ENCODE assay signal across 8 cellular contexts in the genomic region with DNA sequence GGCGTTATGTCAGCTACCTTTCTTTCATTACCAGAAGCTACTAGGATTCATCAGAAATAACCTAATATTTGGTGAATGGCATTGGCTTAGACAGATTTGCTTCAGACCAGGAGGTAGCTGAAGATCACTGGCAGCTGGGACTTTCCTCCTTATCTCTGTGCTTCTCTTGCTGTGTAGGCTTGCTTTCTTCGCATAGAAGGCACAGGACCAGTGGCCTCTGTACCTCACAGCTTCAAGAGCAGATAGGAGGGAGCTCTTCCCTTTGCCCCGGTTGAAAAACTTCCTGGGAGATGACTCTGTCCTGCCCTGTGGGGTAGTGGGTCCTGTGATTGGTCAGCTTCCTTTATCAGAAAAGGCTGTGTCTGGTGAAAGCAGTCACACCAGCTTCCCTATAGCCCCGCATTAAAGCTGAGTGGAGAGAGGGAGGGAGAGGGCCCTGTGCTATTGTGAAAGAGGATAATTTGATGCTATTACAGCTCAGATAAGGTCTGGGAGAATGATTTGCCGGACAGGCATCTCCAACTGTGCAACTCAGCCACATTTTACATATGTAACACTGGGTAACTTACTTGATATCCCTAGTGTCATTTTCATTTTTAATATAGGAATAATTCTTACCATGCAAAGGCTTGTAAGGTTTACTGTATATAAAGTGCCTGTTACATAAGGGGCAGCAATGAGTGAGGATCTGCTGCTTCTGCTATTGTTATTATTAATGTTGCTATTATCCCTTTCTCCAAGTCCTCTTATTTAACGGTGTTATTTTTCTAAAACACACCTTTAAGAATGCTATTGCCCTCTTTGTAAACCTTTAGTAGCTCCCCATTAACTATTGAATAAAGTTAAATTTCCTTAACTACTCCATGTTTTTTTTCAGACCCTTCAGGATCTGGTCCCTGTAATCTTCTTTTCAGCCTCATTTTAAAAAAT. TPM values are rescaled to one million over a fixed set of nuclear protein-coding genes. Genes with fewer than 3 reads are reported as not detected.
A peak's percentile ranks its signal among the peaks of the same experiment; 100 is the strongest.
DNase-seq lines count a peak whose midpoint lies in the region; ATAC-seq and TF ChIP-seq lines count a peak whose summit lies in the region.

No MANE protein-coding gene starts in this region.

- TF ChIP-seq CTCF in brain microvascular endothelial cell (IDR thresholded peaks at IDR 0.05; ENCODE audit: low read depth, low read length, missing control alignments): no peak

- in situ Hi-C loops in brain microvascular endothelial cell (cut with HindIII; ENCODE audit: low pct_ligation_motif_present, low sequenced_read_pairs): no loop called here

- peaks cover 35% of the 10 kb centered on the region for H3K4me1 ChIP-seq in mesodermal cell (ENCODE audit: control insufficient read depth, insufficient read depth, low read length, poor library complexity, severe bottlenecking)

- DNase-seq in AG08396 (ENCODE audit: low spot score) (peak; percentile 25), M059J (ENCODE audit: low read depth) (peak; percentile 62), brain microvascular endothelial cell (peak; percentile 93)

- 38% methylated on average over 3 of the region's 6 CpGs; no CpG with 5 or more reads in 1 of the 2 experiments for WGBS in mesodermal cell (ENCODE audit: insufficient coverage in 2 of 2), 2 experiments

- H3K27ac ChIP-seq in brain microvascular endothelial cell (peak overlapping the region; percentile 83), mesodermal cell (ENCODE audit: low read depth, low read length, severe bottlenecking) (peak overlapping the region; percentile 70)

- no peak for ATAC-seq in HG02884 (IDR thresholded peaks at IDR 0.05; ENCODE audit: unreplicated experiment)
- ATAC-seq in GM21526 (IDR thresholded peaks at IDR 0.05; ENCODE audit: low FRiP score, unreplicated experiment): no peak
- no peak for ATAC-seq in GM18867 (IDR thresholded peaks at IDR 0.05; ENCODE audit: unreplicated experiment)
- no peak for ATAC-seq in HG02938 (IDR thresholded peaks at IDR 0.05; ENCODE audit: unreplicated experiment)

- no peak overlapping the region for H3K4me3 ChIP-seq in brain microvascular endothelial cell (ENCODE audit: low read depth, low read length)
- H3K4me3 ChIP-seq in mesodermal cell (ENCODE audit: extremely low read depth, insufficient read depth, low read length, poor library complexity, severe bottlenecking): no peak overlapping the region

- no peaks in the 10 kb centered on the region for H3K36me3 ChIP-seq in brain microvascular endothelial cell (replicated peaks)
- no peaks in the 10 kb centered on the region for H3K36me3 ChIP-seq in mesodermal cell (ENCODE audit: control insufficient read depth, insufficient read depth, low read length)

- no peaks in the 10 kb centered on the region for H3K27me3 ChIP-seq in brain microvascular endothelial cell (replicated peaks)

- no peaks in the 10 kb centered on the region for H3K9me3 ChIP-seq in mesodermal cell (ENCODE audit: control insufficient read depth, low read length)

RNA-seq across cellular contexts. Expression of gene OSBPL9, which starts 31.6 kb away (rescaled TPM):
- total RNA-seq in M059J (2014; rRNA removed; shearing (Covaris generic)): 98.9 and 109 TPM in 2 replicates
- polyA plus RNA-seq in mesodermal cell (2013, experiment 1 of 2): 133 TPM
- polyA plus RNA-seq in mesodermal cell (2013, experiment 2 of 2): 141 TPM

Comparison
In these comparisons a context has a peak if more than half of its experiments do, and no peak if none do; other contexts are left out.
1. DNase-seq: peak in every context shown above with its lines; median percentile 93 in brain microvascular endothelial cell; 62 in M059J; 25 in AG08396.